16 cellular contexts compared by ENCODE assay signal in genomic region chr2:134289225-134289624, GRCh38. TPM values are rescaled to one million over a fixed set of nuclear protein-coding genes. Genes with fewer than 3 reads are reported as not detected.
DNase-seq lines count a peak whose midpoint lies in the region; ATAC-seq and TF ChIP-seq lines count a peak whose summit lies in the region.
"Had no signal": no experiment of that assay in that cellular context is flagged by ENCODE, and none has a peak within 500 bp of the region (broad histone marks: within the 10 kb centered on the region; RNA-seq: fewer than 3 reads in every experiment).

No MANE protein-coding gene starts in this region.

- TF ChIP-seq POLR2A in body of pancreas (IDR thresholded peaks at IDR 0.05) = no peak

- H3K4me1 Mint-ChIP-seq in activated CD4-positive, alpha-beta memory T cell treated with anti-CD3 and anti-CD28 coated beads, Interleukin-2, amount 10 ng/mL, durations not matched to agents 7 days and 5 days = peaks cover 13% of the 10 kb centered on the region

- H3K27me3 ChIP-seq in right cardiac atrium (ENCODE audit: control insufficient read depth, insufficient read depth) (no peaks in the 10 kb centered on the region), left ventricle myocardium inferior (ENCODE audit: low read depth) (no peaks in the 10 kb centered on the region), body of pancreas (no peaks in the 10 kb centered on the region)
- H3K27me3 ChIP-seq: brain microvascular endothelial cell, sigmoid colon, SJSA1 had no signal

- intact Hi-C loops in right cardiac atrium (cut with DNase I) = no loop called here
- intact Hi-C loops in left ventricle myocardium inferior (cut with micrococcal nuclease) = no loop called here
- intact Hi-C loops in body of pancreas (cut with DNase I) = no loop called here

- H3K9me3 ChIP-seq in right cardiac atrium (ENCODE audit: control insufficient read depth, low read length) = no peaks in the 10 kb centered on the region
- no peaks in the 10 kb centered on the region for H3K9me3 ChIP-seq in left ventricle myocardium inferior (replicated peaks)
- no peaks in the 10 kb centered on the region for H3K9me3 ChIP-seq in body of pancreas
- H3K9me3 ChIP-seq: lower lobe of right lung, sigmoid colon, SJSA1 had no signal

- no peak overlapping the region for H3K4me3 Mint-ChIP-seq in activated CD4-positive, alpha-beta memory T cell treated with anti-CD3 and anti-CD28 coated beads, Interleukin-2, amount 10 ng/mL, durations not matched to agents 7 days and 5 days
- H3K4me3 Mint-ChIP-seq: neural crest cell had no signal

- DNase-seq in right cardiac atrium (no peak), left ventricle myocardium inferior (no peak), body of pancreas (peak in 3 of 4 donors; percentile 11 to 16 (median 15)), NCI-H2081 (lab: John Stamatoyannopoulos, UW) (no peak), H4 (ENCODE audit: low spot score) (no peak)
- peak; percentile 44 for DNase-seq in activated CD4-positive, alpha-beta memory T cell treated with anti-CD3 and anti-CD28 coated beads, Interleukin-2, amount 10 ng/mL, durations not matched to agents 7 days and 5 days
- no peak for DNase-seq in stimulated activated naive CD8-positive, alpha-beta T cell treated with anti-CD3 and anti-CD28 coated beads, Interleukin-15, Interleukin-2, amounts not matched to agents 100 U/mL and 50 U/mL, for 24 hours
- DNase-seq in effector CD4-positive, alpha-beta T cell = no peak
- DNase-seq: brain microvascular endothelial cell, DMS 273 treated with DMSO at 0.1 percent for 48 hours, foreskin melanocyte, lower lobe of right lung, NCI-H446 treated with DMSO at 0.1 percent for 48 hours, sigmoid colon had no signal

- H3K27ac Mint-ChIP-seq in activated CD4-positive, alpha-beta memory T cell treated with anti-CD3 and anti-CD28 coated beads, Interleukin-2, amount 10 ng/mL, durations not matched to agents 7 days and 5 days = no peak overlapping the region

- peaks cover 16% of the 10 kb centered on the region for H3K27me3 Mint-ChIP-seq in activated CD4-positive, alpha-beta memory T cell treated with anti-CD3 and anti-CD28 coated beads, Interleukin-2, amount 10 ng/mL, durations not matched to agents 7 days and 5 days

- H3K36me3 ChIP-seq in left ventricle myocardium inferior (no peaks in the 10 kb centered on the region), body of pancreas (replicated peaks in 1 of 2; ENCODE audit: insufficient read depth in 1 of 2, low read depth in 2 of 2) (no peaks in the 10 kb centered on the region)
- H3K36me3 ChIP-seq: brain microvascular endothelial cell, lower lobe of right lung, sigmoid colon, SJSA1 had no signal

- WGBS in right cardiac atrium = 90% methylated on average over 6 of the region's 6 CpGs
- 87 to 95% methylated on average over 4 to 6 of the region's 6 CpGs for WGBS in body of pancreas, 2 donors

- POLR2A ChIA-PET in activated CD4-positive, alpha-beta memory T cell treated with anti-CD3 and anti-CD28 coated beads, Interleukin-2, amount 10 ng/mL, durations not matched to agents 7 days and 5 days (lab: Charles Lee) = interaction anchor here (0.7 to 1.3 kb wide), 6 partner anchors 30 to 170 kb away, joined by 3 to 8 read pairs (median 4); partner anchors contain the start of gene MGAT5

- H3K4me1 ChIP-seq in right cardiac atrium (ENCODE audit: control insufficient read depth, insufficient read depth, low read length) (peaks cover 12% of the 10 kb centered on the region), left ventricle myocardium inferior (peaks cover 71% of the 10 kb centered on the region), body of pancreas (peaks cover 6% of the 10 kb centered on the region)
- H3K4me1 ChIP-seq: SJSA1 had no signal

- no peaks in the 10 kb centered on the region for H3K9me3 Mint-ChIP-seq in activated CD4-positive, alpha-beta memory T cell treated with anti-CD3 and anti-CD28 coated beads, Interleukin-2, amount 10 ng/mL, durations not matched to agents 7 days and 5 days
- H3K9me3 Mint-ChIP-seq: neural crest cell had no signal

- no peak overlapping the region for H3K27ac ChIP-seq in right cardiac atrium (ENCODE audit: low read length)
- no peak overlapping the region for H3K27ac ChIP-seq in left ventricle myocardium inferior (replicated peaks)
- no peak overlapping the region for H3K27ac ChIP-seq in body of pancreas
- H3K27ac ChIP-seq: brain microvascular endothelial cell, lower lobe of right lung, sigmoid colon, SJSA1 had no signal

- no peak for TF ChIP-seq CTCF in left ventricle myocardium inferior (IDR thresholded peaks at IDR 0.05; ENCODE audit: borderline replicate concordance)
- no peak for TF ChIP-seq CTCF in body of pancreas (IDR thresholded peaks at IDR 0.05)

- no peak overlapping the region for H3K4me3 ChIP-seq in right cardiac atrium (ENCODE audit: low read length)
- H3K4me3 ChIP-seq in left ventricle myocardium inferior = no peak overlapping the region
- H3K4me3 ChIP-seq in body of pancreas = no peak overlapping the region
- H3K4me3 ChIP-seq: lower lobe of right lung, sigmoid colon, SJSA1 had no signal

- peak; percentile 21 to 36 for ATAC-seq in right cardiac atrium
- ATAC-seq in body of pancreas = no peak
- ATAC-seq in stimulated activated naive CD8-positive, alpha-beta T cell treated with anti-CD3 and anti-CD28 coated beads, Interleukin-15, Interleukin-2, amounts not matched to agents 100 U/mL and 50 U/mL, for 24 hours = peak; percentile 44

- peaks cover 13% of the 10 kb centered on the region for H3K36me3 Mint-ChIP-seq in activated CD4-positive, alpha-beta memory T cell treated with anti-CD3 and anti-CD28 coated beads, Interleukin-2, amount 10 ng/mL, durations not matched to agents 7 days and 5 days (ENCODE audit: low read depth)

- CTCF ChIA-PET in activated CD4-positive, alpha-beta memory T cell treated with anti-CD3 and anti-CD28 coated beads, Interleukin-2, amount 10 ng/mL, durations not matched to agents 7 days and 5 days (lab: Charles Lee) = interaction anchor here (0.5 to 2.9 kb wide), 6 partner anchors 14 to 171 kb away, joined by 3 to 11 read pairs (median 3); partner anchors contain the start of gene MGAT5

RNA-seq across cellular contexts. Expression of gene MGAT5, which starts 35.4 kb away (rescaled TPM):
- total RNA-seq in right cardiac atrium = 100 to 1,000 TPM; 112 to 156 (median 134) TPM
- polyA plus RNA-seq in right cardiac atrium = 29.0 TPM
- total RNA-seq in left ventricle myocardium inferior = 98.7 TPM
- total RNA-seq in activated CD4-positive, alpha-beta memory T cell treated with anti-CD3 and anti-CD28 coated beads, Interleukin-2, amount 10 ng/mL, durations not matched to agents 7 days and 5 days = 10 to 100 TPM; 44.5 to 44.9 TPM
- 10 to 100 TPM; 15.8 to 16.3 TPM for total RNA-seq in body of pancreas
- total RNA-seq in H4 (2014; rRNA removed; shearing (Covaris generic)) = 13.1 and 24.5 TPM in 2 replicates

Comparison
In these comparisons a context has a peak if more than half of its experiments do, and no peak if none do; other contexts are left out.
1. DNase-seq: peak in activated CD4-positive, alpha-beta memory T cell treated with anti-CD3 and anti-CD28 coated beads, Interleukin-2, amount 10 ng/mL, durations not matched to agents 7 days and 5 days (single experiment) and body of pancreas (3 of 4); none in right cardiac atrium (0 of 3), left ventricle myocardium inferior (single experiment), stimulated activated naive CD8-positive, alpha-beta T cell treated with anti-CD3 and anti-CD28 coated beads, Interleukin-15, Interleukin-2, amounts not matched to agents 100 U/mL and 50 U/mL, for 24 hours (single experiment), NCI-H2081 (0 of 2), H4 (single experiment) and effector CD4-positive, alpha-beta T cell (single experiment).